Comparison of ENCODE assay signal across 18 cellular contexts in the genomic region with DNA sequence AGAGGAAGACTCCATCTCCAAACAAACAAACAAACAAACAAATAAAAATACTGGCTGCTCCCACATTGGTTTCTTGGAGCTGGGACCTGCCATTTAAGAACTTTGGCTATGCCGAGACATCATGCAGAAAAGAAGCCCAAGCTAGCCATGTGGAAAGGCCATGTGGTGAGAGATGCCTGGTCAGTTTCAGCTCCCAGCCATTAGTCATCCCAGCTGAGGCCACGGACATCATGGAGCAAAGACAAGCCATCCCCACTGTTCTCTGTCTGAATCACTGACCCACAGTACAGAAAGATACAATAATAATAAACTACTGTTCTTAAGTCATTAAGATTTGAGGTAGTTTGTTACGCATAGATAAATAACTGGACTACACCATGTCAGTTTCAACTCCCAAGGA.
"Had no signal": no experiment of that assay in that cellular context is flagged by ENCODE, and none has a peak within 500 bp of the region (broad histone marks: within the 10 kb centered on the region; RNA-seq: fewer than 3 reads in every experiment).

No MANE protein-coding gene starts in this region.

- H3K27me3 ChIP-seq: adrenal gland, hepatocyte had no signal

- DNase-seq: activated B cell treated with CpG ODN at 0.5 μM for 24 hours; activated CD4-positive, alpha-beta T cell treated with anti-CD3 and anti-CD28 coated beads, Interleukin-2, amount 10 ng/mL, durations not matched to agents 7 days and 5 days; activated naive CD4-positive, alpha-beta T cell treated with anti-CD3 and anti-CD28 coated beads, Interleukin-2, amount 10 ng/mL, durations not matched to agents 7 days and 5 days; adrenal gland; cerebellar nuclear complex; endodermal cell; left cardiac atrium; naive thymus-derived CD4-positive, alpha-beta T cell; right cardiac atrium; stimulated activated naive B cell treated with anti-CD40 and anti-IgM and Interleukin-4, amounts not matched to agents 10 μg/mL and 1 μg/mL and 100 μg/mL, for 72 hours; substantia nigra; T-helper 17 cell had no signal

- H3K9me3 ChIP-seq: adrenal gland, neutrophil had no signal

- H3K4me3 ChIP-seq: adrenal gland, hepatocyte, lung, smooth muscle cell had no signal

- H3K4me2 ChIP-seq: hepatocyte, smooth muscle cell had no signal

- H3K4me1 ChIP-seq: adrenal gland had no signal

- H2AFZ ChIP-seq: hepatocyte had no signal

- FAIRE-seq: frontal cortex had no signal

- H3K27ac ChIP-seq: adrenal gland, hepatocyte, neutrophil had no signal

- ATAC-seq: esophagus mucosa; left cardiac atrium; naive thymus-derived CD4-positive, alpha-beta T cell; right cardiac atrium; stimulated activated naive B cell treated with anti-CD40 and anti-IgM and Interleukin-4, amounts not matched to agents 10 μg/mL and 1 μg/mL and 100 μg/mL, for 72 hours; T-helper 17 cell had no signal

- H3K36me3 ChIP-seq: adrenal gland, neutrophil had no signal
